In genomic region chr19:11380653-11381534, GRCh38 we compare ENCODE assay signal across 1 cellular context.
TF ChIP-seq lines count a peak whose summit lies in the region.

No MANE protein-coding gene starts in this region.

TF ChIP-seq in HepG2, 621 proteins besides CTCF, POLR2A, EP300 and RAD21 (continued from another document and continues in another):
- peak; percentile 86 for TF ChIP-seq TARDBP (CRISPR knock-in tag; IDR thresholded peaks at IDR 0.05)
- no peak for TF ChIP-seq ZSCAN9 (CRISPR knock-in tag; IDR thresholded peaks at IDR 0.05; ENCODE audit: borderline replicate concordance)
- no peak for TF ChIP-seq CENPX (CRISPR knock-in tag; IDR thresholded peaks at IDR 0.05)
- TF ChIP-seq SMAD3 (CRISPR knock-in tag; IDR thresholded peaks at IDR 0.05) = 0 out of 2 replicates have a peak, but pooled peaks have one; percentile 21
- TF ChIP-seq ZNF614 (CRISPR knock-in tag; IDR thresholded peaks at IDR 0.05; ENCODE audit: borderline replicate concordance) = peak; percentile 79; the same call in 1 of the 2 replicates
- no peak for TF ChIP-seq EED (CRISPR knock-in tag; IDR thresholded peaks at IDR 0.05)
- peak; percentile 83; the same call in 1 of the 2 replicates for TF ChIP-seq E2F5 (CRISPR knock-in tag; conservative IDR thresholded peaks at IDR 0.05)
- TF ChIP-seq HNRNPL (IDR thresholded peaks at IDR 0.05; ENCODE audit: low read depth, low read length) = no peak
- TF ChIP-seq SNAPC4 (CRISPR knock-in tag; IDR thresholded peaks at IDR 0.05) = no peak
- no peak for TF ChIP-seq MYNN (CRISPR knock-in tag; IDR thresholded peaks at IDR 0.05; ENCODE audit: low read depth)
- TF ChIP-seq ZBTB1 (CRISPR knock-in tag; IDR thresholded peaks at IDR 0.05; ENCODE audit: borderline replicate concordance) = no peak
- no peak for TF ChIP-seq RARG (CRISPR knock-in tag; IDR thresholded peaks at IDR 0.05; ENCODE audit: low read depth)
- no peak; the same call in none of the 2 replicates for TF ChIP-seq SOX5 (CRISPR knock-in tag; IDR thresholded peaks at IDR 0.05; ENCODE audit: borderline replicate concordance)
- no peak for TF ChIP-seq ZBTB37 (CRISPR knock-in tag; IDR thresholded peaks at IDR 0.05)
- no peak for TF ChIP-seq ZNF576 (CRISPR knock-in tag; IDR thresholded peaks at IDR 0.05)
- TF ChIP-seq GATA4 (IDR thresholded peaks at IDR 0.05; ENCODE audit: borderline replicate concordance, low read depth) = 0 out of 2 replicates have a peak, but pooled peaks have one; percentile 56
- TF ChIP-seq ATF1 (CRISPR knock-in tag; IDR thresholded peaks at IDR 0.05) = peak; percentile 88
- 0 out of 2 replicates have a peak, but pooled peaks have one; percentile 8 for TF ChIP-seq ZNF121 (CRISPR knock-in tag; IDR thresholded peaks at IDR 0.05)
- TF ChIP-seq, protein P1, sequence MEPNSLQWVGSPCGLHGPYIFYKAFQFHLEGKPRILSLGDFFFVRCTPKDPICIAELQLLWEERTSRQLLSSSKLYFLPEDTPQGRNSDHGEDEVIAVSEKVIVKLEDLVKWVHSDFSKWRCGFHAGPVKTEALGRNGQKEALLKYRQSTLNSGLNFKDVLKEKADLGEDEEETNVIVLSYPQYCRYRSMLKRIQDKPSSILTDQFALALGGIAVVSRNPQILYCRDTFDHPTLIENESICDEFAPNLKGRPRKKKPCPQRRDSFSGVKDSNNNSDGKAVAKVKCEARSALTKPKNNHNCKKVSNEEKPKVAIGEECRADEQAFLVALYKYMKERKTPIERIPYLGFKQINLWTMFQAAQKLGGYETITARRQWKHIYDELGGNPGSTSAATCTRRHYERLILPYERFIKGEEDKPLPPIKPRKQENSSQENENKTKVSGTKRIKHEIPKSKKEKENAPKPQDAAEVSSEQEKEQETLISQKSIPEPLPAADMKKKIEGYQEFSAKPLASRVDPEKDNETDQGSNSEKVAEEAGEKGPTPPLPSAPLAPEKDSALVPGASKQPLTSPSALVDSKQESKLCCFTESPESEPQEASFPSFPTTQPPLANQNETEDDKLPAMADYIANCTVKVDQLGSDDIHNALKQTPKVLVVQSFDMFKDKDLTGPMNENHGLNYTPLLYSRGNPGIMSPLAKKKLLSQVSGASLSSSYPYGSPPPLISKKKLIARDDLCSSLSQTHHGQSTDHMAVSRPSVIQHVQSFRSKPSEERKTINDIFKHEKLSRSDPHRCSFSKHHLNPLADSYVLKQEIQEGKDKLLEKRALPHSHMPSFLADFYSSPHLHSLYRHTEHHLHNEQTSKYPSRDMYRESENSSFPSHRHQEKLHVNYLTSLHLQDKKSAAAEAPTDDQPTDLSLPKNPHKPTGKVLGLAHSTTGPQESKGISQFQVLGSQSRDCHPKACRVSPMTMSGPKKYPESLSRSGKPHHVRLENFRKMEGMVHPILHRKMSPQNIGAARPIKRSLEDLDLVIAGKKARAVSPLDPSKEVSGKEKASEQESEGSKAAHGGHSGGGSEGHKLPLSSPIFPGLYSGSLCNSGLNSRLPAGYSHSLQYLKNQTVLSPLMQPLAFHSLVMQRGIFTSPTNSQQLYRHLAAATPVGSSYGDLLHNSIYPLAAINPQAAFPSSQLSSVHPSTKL (CRISPR knock-in tag; IDR thresholded peaks at IDR 0.05) = peak; percentile 39; the same call in 1 of the 2 replicates
- peak; percentile 91 to 96; a peak in 3 of 4 replicates for TF ChIP-seq HMGXB4 (CRISPR knock-in tag; IDR thresholded peaks at IDR 0.05; ENCODE audit: borderline replicate concordance in 1 of 2, low read depth in 1 of 2)
- no peak for TF ChIP-seq ZNF468 (CRISPR knock-in tag; IDR thresholded peaks at IDR 0.05)
- TF ChIP-seq, protein P2, sequence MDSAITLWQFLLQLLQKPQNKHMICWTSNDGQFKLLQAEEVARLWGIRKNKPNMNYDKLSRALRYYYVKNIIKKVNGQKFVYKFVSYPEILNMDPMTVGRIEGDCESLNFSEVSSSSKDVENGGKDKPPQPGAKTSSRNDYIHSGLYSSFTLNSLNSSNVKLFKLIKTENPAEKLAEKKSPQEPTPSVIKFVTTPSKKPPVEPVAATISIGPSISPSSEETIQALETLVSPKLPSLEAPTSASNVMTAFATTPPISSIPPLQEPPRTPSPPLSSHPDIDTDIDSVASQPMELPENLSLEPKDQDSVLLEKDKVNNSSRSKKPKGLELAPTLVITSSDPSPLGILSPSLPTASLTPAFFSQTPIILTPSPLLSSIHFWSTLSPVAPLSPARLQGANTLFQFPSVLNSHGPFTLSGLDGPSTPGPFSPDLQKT (CRISPR knock-in tag; IDR thresholded peaks at IDR 0.05; ENCODE audit: borderline replicate concordance) = no peak
- no peak for TF ChIP-seq ZNF446 (CRISPR knock-in tag; IDR thresholded peaks at IDR 0.05)
- no peak for TF ChIP-seq ZNF101 (CRISPR knock-in tag; IDR thresholded peaks at IDR 0.05; ENCODE audit: borderline replicate concordance, low read depth)
- TF ChIP-seq, protein P3, sequence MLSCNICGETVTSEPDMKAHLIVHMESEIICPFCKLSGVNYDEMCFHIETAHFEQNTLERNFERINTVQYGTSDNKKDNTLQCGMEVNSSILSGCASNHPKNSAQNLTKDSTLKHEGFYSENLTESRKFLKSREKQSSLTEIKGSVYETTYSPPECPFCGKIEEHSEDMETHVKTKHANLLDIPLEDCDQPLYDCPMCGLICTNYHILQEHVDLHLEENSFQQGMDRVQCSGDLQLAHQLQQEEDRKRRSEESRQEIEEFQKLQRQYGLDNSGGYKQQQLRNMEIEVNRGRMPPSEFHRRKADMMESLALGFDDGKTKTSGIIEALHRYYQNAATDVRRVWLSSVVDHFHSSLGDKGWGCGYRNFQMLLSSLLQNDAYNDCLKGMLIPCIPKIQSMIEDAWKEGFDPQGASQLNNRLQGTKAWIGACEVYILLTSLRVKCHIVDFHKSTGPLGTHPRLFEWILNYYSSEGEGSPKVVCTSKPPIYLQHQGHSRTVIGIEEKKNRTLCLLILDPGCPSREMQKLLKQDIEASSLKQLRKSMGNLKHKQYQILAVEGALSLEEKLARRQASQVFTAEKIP (CRISPR knock-in tag; IDR thresholded peaks at IDR 0.05; ENCODE audit: borderline replicate concordance) = no peak
- TF ChIP-seq, protein P4, sequence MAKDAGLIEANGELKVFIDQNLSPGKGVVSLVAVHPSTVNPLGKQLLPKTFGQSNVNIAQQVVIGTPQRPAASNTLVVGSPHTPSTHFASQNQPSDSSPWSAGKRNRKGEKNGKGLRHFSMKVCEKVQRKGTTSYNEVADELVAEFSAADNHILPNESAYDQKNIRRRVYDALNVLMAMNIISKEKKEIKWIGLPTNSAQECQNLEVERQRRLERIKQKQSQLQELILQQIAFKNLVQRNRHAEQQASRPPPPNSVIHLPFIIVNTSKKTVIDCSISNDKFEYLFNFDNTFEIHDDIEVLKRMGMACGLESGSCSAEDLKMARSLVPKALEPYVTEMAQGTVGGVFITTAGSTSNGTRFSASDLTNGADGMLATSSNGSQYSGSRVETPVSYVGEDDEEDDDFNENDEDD (CRISPR knock-in tag; IDR thresholded peaks at IDR 0.05; ENCODE audit: borderline replicate concordance) = peak; percentile 92
- no peak for TF ChIP-seq SOX13 (IDR thresholded peaks at IDR 0.05)
- TF ChIP-seq SOX13 (CRISPR knock-in tag; conservative IDR thresholded peaks at IDR 0.05 in 1 of 2, IDR thresholded peaks at IDR 0.05 in 1 of 2) = peak in 1 of 2 experiments; percentile 30; a peak in 1 of 4 replicates
- TF ChIP-seq KAT8 (CRISPR knock-in tag; IDR thresholded peaks at IDR 0.05) = peak; percentile 80
- peak; percentile 69 for TF ChIP-seq ZEB1 (IDR thresholded peaks at IDR 0.05; ENCODE audit: insufficient replicate concordance, low read depth)
- TF ChIP-seq MAFF (IDR thresholded peaks at IDR 0.05; ENCODE audit: low read depth, low read length) = 0 out of 2 replicates have a peak, but pooled peaks have one; percentile 1
- peak; percentile 16; the same call in 1 of the 2 replicates for TF ChIP-seq BHLHE40 (IDR thresholded peaks at IDR 0.05; ENCODE audit: low read length)
- TF ChIP-seq TRAFD1 (CRISPR knock-in tag; IDR thresholded peaks at IDR 0.05; ENCODE audit: borderline replicate concordance) = no peak
- TF ChIP-seq ZNF841 (CRISPR knock-in tag; IDR thresholded peaks at IDR 0.05; ENCODE audit: borderline replicate concordance) = no peak
- TF ChIP-seq ZNF362 (CRISPR knock-in tag; IDR thresholded peaks at IDR 0.05; ENCODE audit: borderline replicate concordance) = peak; percentile 36; the same call in 1 of the 2 replicates
- TF ChIP-seq ZNF350 (CRISPR knock-in tag; IDR thresholded peaks at IDR 0.05; ENCODE audit: borderline replicate concordance, low read depth) = peak; percentile 79; the same call in 1 of the 2 replicates
- no peak for TF ChIP-seq FOXK2 (IDR thresholded peaks at IDR 0.05)
- TF ChIP-seq ZNF737 (CRISPR knock-in tag; IDR thresholded peaks at IDR 0.05; ENCODE audit: borderline replicate concordance) = no peak
- TF ChIP-seq MAF1 (CRISPR knock-in tag; IDR thresholded peaks at IDR 0.05; ENCODE audit: borderline replicate concordance) = no peak
